9 cellular contexts compared by ENCODE assay signal in the genomic region with DNA sequence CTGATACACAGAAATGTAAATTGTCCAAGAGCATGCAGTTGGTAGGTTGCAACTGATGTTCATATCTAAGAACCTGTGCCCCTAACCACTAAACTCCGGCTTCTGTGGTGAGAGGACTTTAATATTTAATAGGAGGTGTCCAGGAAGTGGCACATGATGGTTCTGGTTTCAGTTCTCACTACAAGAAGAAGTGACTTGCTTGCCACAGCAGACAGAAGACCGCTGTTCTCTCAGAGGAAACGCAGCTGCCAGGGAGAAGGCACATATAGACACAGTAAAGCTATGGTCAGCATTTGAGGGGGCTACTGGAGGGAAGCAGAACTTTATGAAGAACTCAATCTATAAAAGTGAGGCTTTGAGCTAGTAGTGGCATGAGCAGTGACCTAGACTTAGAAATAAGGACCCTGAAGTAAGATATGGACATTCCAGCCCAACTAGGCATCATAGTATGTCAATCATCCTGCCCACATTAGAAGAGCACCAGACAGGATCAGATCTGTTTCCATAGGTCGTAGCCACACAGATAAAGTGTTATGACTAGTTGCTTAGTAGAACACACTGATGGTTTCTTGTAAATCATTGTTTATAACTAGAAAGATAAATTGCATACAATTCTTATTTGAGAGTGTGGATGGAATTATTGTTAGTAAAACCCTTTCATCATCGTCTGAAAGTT. TPM values are rescaled to one million over a fixed set of nuclear protein-coding genes. Genes with fewer than 3 reads are reported as not detected.
DNase-seq lines count a peak whose midpoint lies in the region; ATAC-seq, FAIRE-seq and TF ChIP-seq lines count a peak whose summit lies in the region.
"Had no signal": no experiment of that assay in that cellular context is flagged by ENCODE, and none has a peak within 500 bp of the region (broad histone marks: within the 10 kb centered on the region; RNA-seq: fewer than 3 reads in every experiment).

No MANE protein-coding gene starts in this region.

- CTCF ChIA-PET in A549 (lab: Yijun Ruan, JAX) = interaction anchor here (1.2 to 1.6 kb wide), 2 partner anchors 12 to 65 kb away, joined by 3 to 6 read pairs; no protein-coding TSS in a partner anchor
- CTCF ChIA-PET in activated B cell treated with CpG ODN at 0.5 μM for 24 hours (lab: Charles Lee) = no interaction called here

- H3K27ac Mint-ChIP-seq in activated B cell treated with CpG ODN at 0.5 μM for 24 hours = peak overlapping the region; percentile 80
- no peak overlapping the region for H3K27ac Mint-ChIP-seq in GM23338

- FAIRE-seq in A549 (lab: Jason Lieb, UNC) = peak; percentile 7

- no peak overlapping the region for H3K4me2 ChIP-seq in A549
- no peak overlapping the region for H3K4me2 ChIP-seq in GM23338

- no peak overlapping the region for H3K4me3 ChIP-seq in A549
- H3K4me3 ChIP-seq in GM23338 = no peak overlapping the region

- H3K4me1 Mint-ChIP-seq in activated B cell treated with CpG ODN at 0.5 μM for 24 hours = peaks cover 28% of the 10 kb centered on the region
- H3K4me1 Mint-ChIP-seq in GM23338 = peaks cover 6% of the 10 kb centered on the region; the same call in 2 of the 3 replicates

- H3K36me3 ChIP-seq in GM23338 (ENCODE audit: insufficient read depth) = no peaks in the 10 kb centered on the region

- no peak overlapping the region for H2AFZ ChIP-seq in GM23338

- H3K79me2 ChIP-seq in GM23338 (replicated peaks; ENCODE audit: insufficient read depth) = no peaks in the 10 kb centered on the region

- ATAC-seq in A549 (no peak), GM19452 (IDR thresholded peaks at IDR 0.05; ENCODE audit: unreplicated experiment) (peak; percentile 99), HG03196 (IDR thresholded peaks at IDR 0.05; ENCODE audit: unreplicated experiment) (peak; percentile 99), activated B cell treated with CpG ODN at 0.5 μM for 24 hours (ENCODE audit: low read depth) (peak; percentile 93), GM23338 (no peak)

- H3K9me2 ChIP-seq in GM23338 (ENCODE audit: insufficient read depth) = 0 out of 2 replicates have a peak, but pooled peaks cover 3% of the 10 kb centered on the region

- no peaks in the 10 kb centered on the region; the same call in 1 of the 2 replicates for H3K27me3 ChIP-seq in GM23338 (ENCODE audit: insufficient read depth)

- no peak for TF ChIP-seq CTCF in A549 (IDR thresholded peaks at IDR 0.05)
- TF ChIP-seq CTCF in activated B cell treated with CpG ODN at 0.5 μM for 24 hours (IDR thresholded peaks at IDR 0.05) = no peak
- no peak for TF ChIP-seq CTCF in GM23338 (conservative IDR thresholded peaks at IDR 0.05; ENCODE audit: low read depth in 2 of 2)

- intact Hi-C loops in activated B cell treated with CpG ODN at 0.5 μM for 24 hours (cut with micrococcal nuclease) = loop anchor here (5.0 kb wide), 1 partner anchor 34 kb away; no protein-coding TSS in a partner anchor

- H3K27ac ChIP-seq in A549 = 0 out of 6 replicates have a peak overlapping the region, but pooled peaks of 1 of the 2 experiments have one; percentile 34
- H3K27ac ChIP-seq in GM23338 (ENCODE audit: low read depth) = no peak overlapping the region

- H3K4me1 ChIP-seq in A549 = peaks cover 16% of the 10 kb centered on the region
- H3K4me1 ChIP-seq in GM23338 (ENCODE audit: insufficient read depth) = no peaks in the 10 kb centered on the region

- peaks cover 15% of the 10 kb centered on the region for H3K27me3 Mint-ChIP-seq in activated B cell treated with CpG ODN at 0.5 μM for 24 hours
- H3K27me3 Mint-ChIP-seq in GM23338 (ENCODE audit: insufficient read depth, low read depth, poor library complexity) = peaks cover 4% of the 10 kb centered on the region

- DNase-seq in A549 (ENCODE audit: low read depth in 1 of 2, low spot score in 1 of 2) (no peak), activated B cell treated with CpG ODN at 0.5 μM for 24 hours (no peak), ecto neural progenitor cell (ENCODE audit: low spot score) (no peak), NCI-H187 treated with DMSO at 0.1 percent for 48 hours (lab: John Stamatoyannopoulos, UW) (no peak), DMS153 (lab: John Stamatoyannopoulos, UW) (no peak), GM23338 (ENCODE audit: low spot score) (no peak)
- DNase-seq: OCI-M1 had no signal

- TF ChIP-seq EP300 in A549 (IDR thresholded peaks at IDR 0.05) = no peak

- H3K36me3 Mint-ChIP-seq in activated B cell treated with CpG ODN at 0.5 μM for 24 hours (ENCODE audit: low read depth) (no peaks in the 10 kb centered on the region), GM23338 (ENCODE audit: low read depth) (no peaks in the 10 kb centered on the region)

- H3K4me3 Mint-ChIP-seq in activated B cell treated with CpG ODN at 0.5 μM for 24 hours (peak overlapping the region; percentile 12), GM23338 (no peak overlapping the region)

- TF ChIP-seq RAD21 in A549 (conservative IDR thresholded peaks at IDR 0.05 in 1 of 2, IDR thresholded peaks at IDR 0.05 in 1 of 2) = no peak

- H3F3A ChIP-seq in GM23338 (replicated peaks; ENCODE audit: low read depth) = no peaks in the 10 kb centered on the region

- H3K9me3 Mint-ChIP-seq in activated B cell treated with CpG ODN at 0.5 μM for 24 hours = no peaks in the 10 kb centered on the region
- H3K9me3 Mint-ChIP-seq in GM23338 = no peaks in the 10 kb centered on the region

- POLR2A ChIA-PET in A549 (lab: Yijun Ruan, JAX) = no interaction called here
- POLR2A ChIA-PET in activated B cell treated with CpG ODN at 0.5 μM for 24 hours (lab: Charles Lee) = no interaction called here

- TF ChIP-seq POLR2A in A549 (IDR thresholded peaks at IDR 0.05; ENCODE audit: low read length) = no peak

- H4K20me1 ChIP-seq in GM23338 (replicated peaks; ENCODE audit: insufficient read depth) = no peaks in the 10 kb centered on the region

- WGBS in A549 (ENCODE audit: missing lambda C conversion rate) = 57% methylated on average over 5 of the region's 5 CpGs

- H3K9me3 ChIP-seq in A549 = no peaks in the 10 kb centered on the region

TF ChIP-seq in A549, 52 proteins besides CTCF, POLR2A, EP300 and RAD21 (continues in another document):
- TF ChIP-seq, protein P1, sequence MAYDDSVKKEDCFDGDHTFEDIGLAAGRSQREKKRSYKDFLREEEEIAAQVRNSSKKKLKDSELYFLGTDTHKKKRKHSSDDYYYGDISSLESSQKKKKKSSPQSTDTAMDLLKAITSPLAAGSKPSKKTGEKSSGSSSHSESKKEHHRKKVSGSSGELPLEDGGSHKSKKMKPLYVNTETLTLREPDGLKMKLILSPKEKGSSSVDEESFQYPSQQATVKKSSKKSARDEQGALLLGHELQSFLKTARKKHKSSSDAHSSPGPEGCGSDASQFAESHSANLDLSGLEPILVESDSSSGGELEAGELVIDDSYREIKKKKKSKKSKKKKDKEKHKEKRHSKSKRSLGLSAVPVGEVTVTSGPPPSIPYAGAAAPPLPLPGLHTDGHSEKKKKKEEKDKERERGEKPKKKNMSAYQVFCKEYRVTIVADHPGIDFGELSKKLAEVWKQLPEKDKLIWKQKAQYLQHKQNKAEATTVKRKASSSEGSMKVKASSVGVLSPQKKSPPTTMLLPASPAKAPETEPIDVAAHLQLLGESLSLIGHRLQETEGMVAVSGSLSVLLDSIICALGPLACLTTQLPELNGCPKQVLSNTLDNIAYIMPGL (CRISPR knock-in tag; IDR thresholded peaks at IDR 0.05; ENCODE audit: borderline replicate concordance) = no peak
- TF ChIP-seq, protein P2, sequence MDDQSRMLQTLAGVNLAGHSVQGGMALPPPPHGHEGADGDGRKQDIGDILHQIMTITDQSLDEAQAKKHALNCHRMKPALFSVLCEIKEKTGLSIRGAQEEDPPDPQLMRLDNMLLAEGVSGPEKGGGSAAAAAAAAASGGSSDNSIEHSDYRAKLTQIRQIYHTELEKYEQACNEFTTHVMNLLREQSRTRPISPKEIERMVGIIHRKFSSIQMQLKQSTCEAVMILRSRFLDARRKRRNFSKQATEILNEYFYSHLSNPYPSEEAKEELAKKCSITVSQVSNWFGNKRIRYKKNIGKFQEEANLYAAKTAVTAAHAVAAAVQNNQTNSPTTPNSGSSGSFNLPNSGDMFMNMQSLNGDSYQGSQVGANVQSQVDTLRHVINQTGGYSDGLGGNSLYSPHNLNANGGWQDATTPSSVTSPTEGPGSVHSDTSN (IDR thresholded peaks at IDR 0.05) = no peak
- TF ChIP-seq MAFK (IDR thresholded peaks at IDR 0.05; ENCODE audit: partially characterized antibody) (no peak), KDM5A (IDR thresholded peaks at IDR 0.05) (no peak)

TF ChIP-seq in GM23338, 12 proteins besides CTCF, POLR2A, EP300 and RAD21 (continues in another document):
- TF ChIP-seq NANOG (IDR thresholded peaks at IDR 0.05; ENCODE audit: borderline replicate concordance) (no peak), JUNB (IDR thresholded peaks at IDR 0.05; ENCODE audit: unreplicated experiment) (no peak), STAT1 (IDR thresholded peaks at IDR 0.05; ENCODE audit: unreplicated experiment) (no peak)

RNA-seq across cellular contexts. Expression of a gene that starts 36.4 kb away (rescaled TPM):
- 14.4 and 17.1 TPM in 2 replicates for polyA plus RNA-seq in A549 (2011; rRNA removed)
- polyA plus RNA-seq in A549 (2012; cell fraction: cytosol; rRNA removed) = 3.3 and 5.0 TPM in 2 replicates
- 4.6 and 6.4 TPM in 2 replicates for polyA plus RNA-seq in A549 (2012; cell fraction: nucleus; rRNA removed)
- polyA plus RNA-seq in A549 (2017; fragmentation: RNase III; extraction: RNeasy Plus Mini Kit Qiagen cat#74134 plus additional on column Dnase treatment) = 10.5 to 13.6 TPM (median 12.6 TPM) in 3 replicates
- 15.8 and 16.5 TPM in 2 replicates for polyA minus RNA-seq in A549 (2011; rRNA and poly(A)+ RNA removed)
- total RNA-seq in activated B cell treated with CpG ODN at 0.5 μM for 24 hours = not detected in 2 replicates
- 2.6 and 8.4 TPM in 2 replicates for total RNA-seq in GM23338 (2014; rRNA removed; shearing (Covaris generic))
- 6.0 and 6.4 TPM in 2 replicates for polyA plus RNA-seq in GM23338 (2016; fragmentation: Nextera tagmentation; extraction: Ambion mirVana)

Comparison
In these comparisons a context has a peak if more than half of its experiments do, and no peak if none do; other contexts are left out.
1. ATAC-seq: peak in GM19452 (single experiment), HG03196 (single experiment) and activated B cell treated with CpG ODN at 0.5 μM for 24 hours (single experiment); none in A549 (0 of 2) and GM23338 (single experiment).